In the genomic region with DNA sequence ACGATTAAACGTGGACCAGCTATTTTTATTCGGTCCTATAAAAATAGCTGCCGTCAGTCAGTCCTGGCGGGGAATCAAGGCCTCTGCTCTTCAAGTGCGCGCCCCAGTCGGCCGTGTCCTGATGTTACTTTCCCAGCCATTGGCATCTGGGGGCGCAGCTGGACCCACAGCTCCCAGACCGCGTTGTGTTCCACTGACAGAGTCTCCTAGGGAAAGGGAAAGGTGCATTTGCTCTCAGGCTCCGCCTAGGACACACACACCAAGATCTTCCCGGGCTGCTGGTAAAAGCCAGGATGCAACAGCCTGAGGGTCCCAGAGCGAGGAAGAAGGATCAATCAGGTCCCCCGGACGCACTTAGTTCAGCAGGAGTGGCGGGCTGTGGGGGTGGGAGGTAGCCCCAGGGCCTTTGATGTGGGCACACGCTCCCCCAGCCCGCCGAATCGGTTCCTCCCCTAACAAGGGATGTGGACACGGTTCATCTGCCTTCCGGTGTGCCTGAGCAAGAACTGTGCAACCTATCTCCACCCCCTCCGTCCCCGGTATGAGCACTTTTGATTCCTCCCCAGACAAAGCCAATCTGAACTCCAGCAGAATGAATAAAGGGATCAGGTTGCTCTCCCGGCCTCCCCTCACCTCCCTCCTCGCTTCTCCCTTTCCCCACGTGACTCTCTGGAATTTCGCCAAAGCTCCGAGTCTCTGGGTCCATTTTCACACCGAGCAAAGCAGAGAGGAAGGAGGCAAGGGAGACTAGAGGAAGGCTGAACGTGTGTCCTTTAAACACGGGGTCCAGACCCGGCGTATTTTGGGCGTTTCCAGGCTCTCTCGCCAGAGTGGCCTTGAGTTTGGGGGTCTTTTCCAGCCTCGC, we compare ENCODE assay signal across 1 cellular context.
TF ChIP-seq lines count a peak whose summit lies in the region.

No MANE protein-coding gene starts in this region.

TF ChIP-seq in HepG2, 621 proteins besides CTCF, POLR2A, EP300 and RAD21 (continued from another document and continues in another):
- TF ChIP-seq ZNF609 (CRISPR knock-in tag; IDR thresholded peaks at IDR 0.05; ENCODE audit: borderline replicate concordance) (no peak; the same call in 1 of the 2 replicates), TBL1XR1 (IDR thresholded peaks at IDR 0.05; ENCODE audit: borderline replicate concordance, low read length, partially characterized antibody) (no peak), ZNF816 (CRISPR knock-in tag; IDR thresholded peaks at IDR 0.05; ENCODE audit: borderline replicate concordance) (no peak), SMARCE1 (IDR thresholded peaks at IDR 0.05; ENCODE audit: borderline replicate concordance) (no peak), HHEX (CRISPR knock-in tag; IDR thresholded peaks at IDR 0.05) (no peak), LCORL (IDR thresholded peaks at IDR 0.05) (0 out of 2 replicates have a peak, but pooled peaks have one; percentile 16), LCORL (CRISPR knock-in tag; IDR thresholded peaks at IDR 0.05) (peak; percentile 72; the same call in 1 of the 2 replicates), ZNF557 (CRISPR knock-in tag; IDR thresholded peaks at IDR 0.05) (0 out of 2 replicates have a peak, but pooled peaks have one; percentile 26), JUNB (CRISPR knock-in tag; IDR thresholded peaks at IDR 0.05; ENCODE audit: borderline replicate concordance) (no peak), ATM (IDR thresholded peaks at IDR 0.05; ENCODE audit: borderline replicate concordance) (no peak), ZNF546 (CRISPR knock-in tag; conservative IDR thresholded peaks at IDR 0.05) (no peak), ZNF329 (CRISPR knock-in tag; IDR thresholded peaks at IDR 0.05; ENCODE audit: low read depth) (no peak), ETV5 (CRISPR knock-in tag; IDR thresholded peaks at IDR 0.05; ENCODE audit: borderline replicate concordance) (peak; percentile 81), RXRA (CRISPR knock-in tag; IDR thresholded peaks at IDR 0.05) (no peak), ZNF350 (CRISPR knock-in tag; IDR thresholded peaks at IDR 0.05; ENCODE audit: borderline replicate concordance, low read depth) (no peak; the same call in 1 of the 2 replicates), NCOA5 (CRISPR knock-in tag; IDR thresholded peaks at IDR 0.05) (no peak), MAFK (conservative IDR thresholded peaks at IDR 0.05 in 1 of 2, IDR thresholded peaks at IDR 0.05 in 1 of 2; ENCODE audit: low read length in 2 of 2) (no peak), KLF15 (CRISPR knock-in tag; IDR thresholded peaks at IDR 0.05; ENCODE audit: borderline replicate concordance) (peak; percentile 25; the same call in 1 of the 2 replicates), ZNF780A (CRISPR knock-in tag; IDR thresholded peaks at IDR 0.05) (0 out of 2 replicates have a peak, but pooled peaks have one; percentile 23), NBN (conservative IDR thresholded peaks at IDR 0.05) (no peak)
- TF ChIP-seq, protein P1, sequence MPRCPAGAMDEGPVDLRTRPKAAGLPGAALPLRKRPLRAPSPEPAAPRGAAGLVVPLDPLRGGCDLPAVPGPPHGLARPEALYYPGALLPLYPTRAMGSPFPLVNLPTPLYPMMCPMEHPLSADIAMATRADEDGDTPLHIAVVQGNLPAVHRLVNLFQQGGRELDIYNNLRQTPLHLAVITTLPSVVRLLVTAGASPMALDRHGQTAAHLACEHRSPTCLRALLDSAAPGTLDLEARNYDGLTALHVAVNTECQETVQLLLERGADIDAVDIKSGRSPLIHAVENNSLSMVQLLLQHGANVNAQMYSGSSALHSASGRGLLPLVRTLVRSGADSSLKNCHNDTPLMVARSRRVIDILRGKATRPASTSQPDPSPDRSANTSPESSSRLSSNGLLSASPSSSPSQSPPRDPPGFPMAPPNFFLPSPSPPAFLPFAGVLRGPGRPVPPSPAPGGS (CRISPR knock-in tag; IDR thresholded peaks at IDR 0.05) = no peak; the same call in none of the 2 replicates
- TF ChIP-seq, protein P2, sequence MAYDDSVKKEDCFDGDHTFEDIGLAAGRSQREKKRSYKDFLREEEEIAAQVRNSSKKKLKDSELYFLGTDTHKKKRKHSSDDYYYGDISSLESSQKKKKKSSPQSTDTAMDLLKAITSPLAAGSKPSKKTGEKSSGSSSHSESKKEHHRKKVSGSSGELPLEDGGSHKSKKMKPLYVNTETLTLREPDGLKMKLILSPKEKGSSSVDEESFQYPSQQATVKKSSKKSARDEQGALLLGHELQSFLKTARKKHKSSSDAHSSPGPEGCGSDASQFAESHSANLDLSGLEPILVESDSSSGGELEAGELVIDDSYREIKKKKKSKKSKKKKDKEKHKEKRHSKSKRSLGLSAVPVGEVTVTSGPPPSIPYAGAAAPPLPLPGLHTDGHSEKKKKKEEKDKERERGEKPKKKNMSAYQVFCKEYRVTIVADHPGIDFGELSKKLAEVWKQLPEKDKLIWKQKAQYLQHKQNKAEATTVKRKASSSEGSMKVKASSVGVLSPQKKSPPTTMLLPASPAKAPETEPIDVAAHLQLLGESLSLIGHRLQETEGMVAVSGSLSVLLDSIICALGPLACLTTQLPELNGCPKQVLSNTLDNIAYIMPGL (CRISPR knock-in tag; IDR thresholded peaks at IDR 0.05; ENCODE audit: borderline replicate concordance in 1 of 2, low read depth in 1 of 2) = peak; percentile 14 to 74; a peak in 3 of 4 replicates
- TF ChIP-seq, protein P3, sequence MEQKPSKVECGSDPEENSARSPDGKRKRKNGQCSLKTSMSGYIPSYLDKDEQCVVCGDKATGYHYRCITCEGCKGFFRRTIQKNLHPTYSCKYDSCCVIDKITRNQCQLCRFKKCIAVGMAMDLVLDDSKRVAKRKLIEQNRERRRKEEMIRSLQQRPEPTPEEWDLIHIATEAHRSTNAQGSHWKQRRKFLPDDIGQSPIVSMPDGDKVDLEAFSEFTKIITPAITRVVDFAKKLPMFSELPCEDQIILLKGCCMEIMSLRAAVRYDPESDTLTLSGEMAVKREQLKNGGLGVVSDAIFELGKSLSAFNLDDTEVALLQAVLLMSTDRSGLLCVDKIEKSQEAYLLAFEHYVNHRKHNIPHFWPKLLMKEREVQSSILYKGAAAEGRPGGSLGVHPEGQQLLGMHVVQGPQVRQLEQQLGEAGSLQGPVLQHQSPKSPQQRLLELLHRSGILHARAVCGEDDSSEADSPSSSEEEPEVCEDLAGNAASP (CRISPR knock-in tag; IDR thresholded peaks at IDR 0.05; ENCODE audit: borderline replicate concordance) = peak; percentile 25; the same call in 1 of the 2 replicates
- TF ChIP-seq, protein P4, sequence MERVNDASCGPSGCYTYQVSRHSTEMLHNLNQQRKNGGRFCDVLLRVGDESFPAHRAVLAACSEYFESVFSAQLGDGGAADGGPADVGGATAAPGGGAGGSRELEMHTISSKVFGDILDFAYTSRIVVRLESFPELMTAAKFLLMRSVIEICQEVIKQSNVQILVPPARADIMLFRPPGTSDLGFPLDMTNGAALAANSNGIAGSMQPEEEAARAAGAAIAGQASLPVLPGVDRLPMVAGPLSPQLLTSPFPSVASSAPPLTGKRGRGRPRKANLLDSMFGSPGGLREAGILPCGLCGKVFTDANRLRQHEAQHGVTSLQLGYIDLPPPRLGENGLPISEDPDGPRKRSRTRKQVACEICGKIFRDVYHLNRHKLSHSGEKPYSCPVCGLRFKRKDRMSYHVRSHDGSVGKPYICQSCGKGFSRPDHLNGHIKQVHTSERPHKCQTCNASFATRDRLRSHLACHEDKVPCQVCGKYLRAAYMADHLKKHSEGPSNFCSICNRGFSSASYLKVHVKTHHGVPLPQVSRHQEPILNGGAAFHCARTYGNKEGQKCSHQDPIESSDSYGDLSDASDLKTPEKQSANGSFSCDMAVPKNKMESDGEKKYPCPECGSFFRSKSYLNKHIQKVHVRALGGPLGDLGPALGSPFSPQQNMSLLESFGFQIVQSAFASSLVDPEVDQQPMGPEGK (CRISPR knock-in tag; IDR thresholded peaks at IDR 0.05) = peak; percentile 87
- TF ChIP-seq, protein P5, sequence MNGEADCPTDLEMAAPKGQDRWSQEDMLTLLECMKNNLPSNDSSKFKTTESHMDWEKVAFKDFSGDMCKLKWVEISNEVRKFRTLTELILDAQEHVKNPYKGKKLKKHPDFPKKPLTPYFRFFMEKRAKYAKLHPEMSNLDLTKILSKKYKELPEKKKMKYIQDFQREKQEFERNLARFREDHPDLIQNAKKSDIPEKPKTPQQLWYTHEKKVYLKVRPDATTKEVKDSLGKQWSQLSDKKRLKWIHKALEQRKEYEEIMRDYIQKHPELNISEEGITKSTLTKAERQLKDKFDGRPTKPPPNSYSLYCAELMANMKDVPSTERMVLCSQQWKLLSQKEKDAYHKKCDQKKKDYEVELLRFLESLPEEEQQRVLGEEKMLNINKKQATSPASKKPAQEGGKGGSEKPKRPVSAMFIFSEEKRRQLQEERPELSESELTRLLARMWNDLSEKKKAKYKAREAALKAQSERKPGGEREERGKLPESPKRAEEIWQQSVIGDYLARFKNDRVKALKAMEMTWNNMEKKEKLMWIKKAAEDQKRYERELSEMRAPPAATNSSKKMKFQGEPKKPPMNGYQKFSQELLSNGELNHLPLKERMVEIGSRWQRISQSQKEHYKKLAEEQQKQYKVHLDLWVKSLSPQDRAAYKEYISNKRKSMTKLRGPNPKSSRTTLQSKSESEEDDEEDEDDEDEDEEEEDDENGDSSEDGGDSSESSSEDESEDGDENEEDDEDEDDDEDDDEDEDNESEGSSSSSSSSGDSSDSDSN (CRISPR knock-in tag; IDR thresholded peaks at IDR 0.05) = peak; percentile 24; the same call in 1 of the 2 replicates
